In genomic region chr2:120013569-120014223, GRCh38 we compare ENCODE assay signal across 8 cellular contexts. TPM values are rescaled to one million over a fixed set of nuclear protein-coding genes. Genes with fewer than 3 reads are reported as not detected.
DNase-seq lines count a peak whose midpoint lies in the region; ATAC-seq, FAIRE-seq and TF ChIP-seq lines count a peak whose summit lies in the region.

No MANE protein-coding gene starts in this region.

- H3K27ac Mint-ChIP-seq in chondrocyte (ENCODE audit: unreplicated experiment), result peak overlapping the region; percentile 47
- peak overlapping the region; percentile 96 for H3K27ac Mint-ChIP-seq in mesothelial cell of epicardium

- no peak for TF ChIP-seq POLR2A in upper lobe of left lung (IDR thresholded peaks at IDR 0.05)

- peak; percentile 9 for DNase-seq in NCI-H2107 treated with DMSO at 0.1 percent for 48 hours (lab: John Stamatoyannopoulos, UW; ENCODE audit: unreplicated experiment)
- no peak for DNase-seq in NCI-H2107 (lab: John Stamatoyannopoulos, UW)
- peak; percentile 52 for DNase-seq in NCI-H345 (lab: John Stamatoyannopoulos, UW)
- no peak for DNase-seq in chondrocyte (ENCODE audit: low spot score)
- no peak for DNase-seq in mesothelial cell of epicardium (ENCODE audit: low spot score in 2 of 2, unreplicated experiment in 2 of 2)
- DNase-seq in upper lobe of left lung, result peak in 1 of 2 donors; percentile 36
- no peak for DNase-seq in RCC 7860 (ENCODE audit: low spot score)
- no peak for DNase-seq in SW 1271 (lab: John Stamatoyannopoulos, UW)

- peak overlapping the region; percentile 68 to 96 (median 80) for H3K4me3 ChIP-seq in upper lobe of left lung

- no peaks in the 10 kb centered on the region for H3K27me3 ChIP-seq in upper lobe of left lung

- peaks cover 16% of the 10 kb centered on the region for H3K4me1 Mint-ChIP-seq in chondrocyte (ENCODE audit: low read depth)
- H3K4me1 Mint-ChIP-seq in mesothelial cell of epicardium, result peaks cover 24% of the 10 kb centered on the region

- no peaks in the 10 kb centered on the region for H3K9me3 ChIP-seq in upper lobe of left lung

- no peaks in the 10 kb centered on the region for H3K36me3 Mint-ChIP-seq in chondrocyte (ENCODE audit: low read depth)
- H3K36me3 Mint-ChIP-seq in mesothelial cell of epicardium, result peaks cover 13% of the 10 kb centered on the region

- H3K27me3 Mint-ChIP-seq in chondrocyte (ENCODE audit: low read depth), result no peaks in the 10 kb centered on the region
- H3K27me3 Mint-ChIP-seq in mesothelial cell of epicardium (ENCODE audit: low read depth), result no peaks in the 10 kb centered on the region

- peak overlapping the region; percentile 83 for H3K4me3 Mint-ChIP-seq in chondrocyte (ENCODE audit: unreplicated experiment)
- peak overlapping the region; percentile 86 for H3K4me3 Mint-ChIP-seq in mesothelial cell of epicardium

- FAIRE-seq in RCC 7860 (lab: Jason Lieb, UNC), result no peak

- peak overlapping the region; percentile 88 to 92 (median 91) for H3K27ac ChIP-seq in upper lobe of left lung

- no peak for TF ChIP-seq CTCF in chondrocyte (IDR thresholded peaks at IDR 0.05)
- TF ChIP-seq CTCF in mesothelial cell of epicardium (IDR thresholded peaks at IDR 0.05; ENCODE audit: unreplicated experiment), result no peak
- TF ChIP-seq CTCF in upper lobe of left lung (IDR thresholded peaks at IDR 0.05), result no peak

- H3K9me3 Mint-ChIP-seq in chondrocyte (ENCODE audit: low read depth) (no peaks in the 10 kb centered on the region), mesothelial cell of epicardium (peaks cover 4% of the 10 kb centered on the region)

- no peak for TF ChIP-seq EP300 in upper lobe of left lung (IDR thresholded peaks at IDR 0.05)

- peaks cover 0 to 10% (median 7%) of the 10 kb centered on the region in 4 donors for H3K4me1 ChIP-seq in upper lobe of left lung

- 24 to 31% methylated on average over 18 to 19 of the region's 19 CpGs for WGBS in upper lobe of left lung, 2 donors

- ATAC-seq in upper lobe of left lung (ENCODE audit: low FRiP score in 2 of 2), result no peak

- no peaks in the 10 kb centered on the region for H3K36me3 ChIP-seq in upper lobe of left lung

RNA-seq across cellular contexts. Expression of gene EPB41L5, which starts 0.8 kb away (rescaled TPM):
- total RNA-seq in chondrocyte (8.4 to 13.0 TPM (median 12.5 TPM) in 3 replicates), mesothelial cell of epicardium (43.4 to 43.9 TPM (median 43.4 TPM) in 3 replicates), upper lobe of left lung (100 to 1,000 TPM in 3 of 6 donors, 10 to 100 TPM in 3; 53.0 to 182 (median 92.3) TPM)

Comparison
In these comparisons a context has a peak if more than half of its experiments do, and no peak if none do; other contexts are left out.
1. DNase-seq: peak in NCI-H2107 treated with DMSO at 0.1 percent for 48 hours (single experiment) and NCI-H345 (single experiment); none in NCI-H2107 (single experiment), chondrocyte (single experiment), mesothelial cell of epicardium (0 of 2), RCC 7860 (single experiment) and SW 1271 (0 of 2).